In genomic region chr17:35811759-35812158, GRCh38 we compare ENCODE assay signal across 17 cellular contexts. TPM values are rescaled to one million over a fixed set of nuclear protein-coding genes. Genes with fewer than 3 reads are reported as not detected.
DNase-seq lines count a peak whose midpoint lies in the region; ATAC-seq and TF ChIP-seq lines count a peak whose summit lies in the region.
"Had no signal": no experiment of that assay in that cellular context is flagged by ENCODE, and none has a peak within 500 bp of the region (broad histone marks: within the 10 kb centered on the region; RNA-seq: fewer than 3 reads in every experiment).

No MANE protein-coding gene starts in this region.

- H3K9me2 ChIP-seq in PC-3 (replicated peaks; ENCODE audit: low read length), result no peaks in the 10 kb centered on the region

- no peak for ATAC-seq in PC-3
- ATAC-seq: body of pancreas, psoas muscle had no signal

- H3K4me1 Mint-ChIP-seq in chondrocyte (ENCODE audit: low read depth), result peaks cover 70% of the 10 kb centered on the region

- no TSS peak for BruUV-seq in mammary epithelial cell (replicated peaks; lab: Mats Ljungman, UMichigan)
- BruUV-seq in PC-3 (replicated peaks; lab: Mats Ljungman, UMichigan), result no TSS peak

- peaks cover 5% of the 10 kb centered on the region for H3K36me3 ChIP-seq in mammary epithelial cell (ENCODE audit: insufficient read depth, low read length)
- no peaks in the 10 kb centered on the region for H3K36me3 ChIP-seq in breast epithelium
- peaks cover 8% of the 10 kb centered on the region; the same call in 1 of the 2 replicates for H3K36me3 ChIP-seq in PC-3 (ENCODE audit: low read depth, low read length)
- H3K36me3 ChIP-seq in smooth muscle cell (ENCODE audit: low read depth), result no peaks in the 10 kb centered on the region
- H3K36me3 ChIP-seq: thyroid gland had no signal

- intact Hi-C loops in mammary epithelial cell (cut with micrococcal nuclease) (no loop called here), breast epithelium (cut with DNase I; ENCODE audit: low total_unique reads) (no loop called here), PC-3 (cut with micrococcal nuclease) (no loop called here), lower leg skin (cut with DNase I; ENCODE audit: low total_unique reads) (no loop called here)

- peak overlapping the region in 1 of 3 experiments; percentile 73 for H3K4me3 ChIP-seq in mammary epithelial cell (replicated peaks in 1 of 3; ENCODE audit: insufficient read depth in 1 of 3, low read depth in 2 of 3, low read length in 3 of 3)
- no peak overlapping the region for H3K4me3 ChIP-seq in breast epithelium
- peak overlapping the region; percentile 97; the same call in 1 of the 2 replicates for H3K4me3 ChIP-seq in PC-3 (ENCODE audit: low read length)
- no peak overlapping the region for H3K4me3 ChIP-seq in smooth muscle cell
- no peak overlapping the region for H3K4me3 ChIP-seq in lower leg skin (ENCODE audit: low read depth, poor library complexity, severe bottlenecking)
- H3K4me3 ChIP-seq: body of pancreas, thyroid gland had no signal

- no peaks in the 10 kb centered on the region for H3K9me3 Mint-ChIP-seq in chondrocyte (ENCODE audit: low read depth)

- TF ChIP-seq CTCF in mammary epithelial cell (conservative IDR thresholded peaks at IDR 0.05 in 1 of 2, IDR thresholded peaks at IDR 0.05 in 1 of 2; ENCODE audit: extremely low read depth in 1 of 2, insufficient read depth in 1 of 2, low read depth in 1 of 2, low read length in 2 of 2), result no peak
- no peak for TF ChIP-seq CTCF in breast epithelium (IDR thresholded peaks at IDR 0.05)
- no peak for TF ChIP-seq CTCF in PC-3 (conservative IDR thresholded peaks at IDR 0.05; ENCODE audit: low read depth, low read length)
- no peak for TF ChIP-seq CTCF in smooth muscle cell (IDR thresholded peaks at IDR 0.05; ENCODE audit: borderline replicate concordance, insufficient read depth, poor library complexity, severe bottlenecking)
- no peak for TF ChIP-seq CTCF in chondrocyte (IDR thresholded peaks at IDR 0.05)
- TF ChIP-seq CTCF in lower leg skin (IDR thresholded peaks at IDR 0.05), result no peak

- no peaks in the 10 kb centered on the region for H3K36me3 Mint-ChIP-seq in chondrocyte (ENCODE audit: low read depth)

- no peak overlapping the region for H3K27ac ChIP-seq in mammary epithelial cell (ENCODE audit: insufficient read depth, low read depth, low read length)
- H3K27ac ChIP-seq in breast epithelium, result no peak overlapping the region
- no peak overlapping the region for H3K27ac ChIP-seq in PC-3 (ENCODE audit: low read length)
- H3K27ac ChIP-seq in smooth muscle cell (ENCODE audit: low read depth), result no peak overlapping the region
- H3K27ac ChIP-seq: body of pancreas, psoas muscle, thyroid gland had no signal

- in situ Hi-C loops in mammary epithelial cell (cut with MboI; ENCODE audit: low sequenced_read_pairs in 2 of 2), result no loop called here

- H3K4me1 ChIP-seq in mammary epithelial cell (ENCODE audit: insufficient read depth, low read length) (peaks cover 18% of the 10 kb centered on the region), breast epithelium (peaks cover 0 to 4% of the 10 kb centered on the region in 2 donors), PC-3 (ENCODE audit: insufficient read depth, low read length) (peaks cover 31% of the 10 kb centered on the region), smooth muscle cell (ENCODE audit: low read depth) (peaks cover 22% of the 10 kb centered on the region)

- no peak overlapping the region for H3K4me3 Mint-ChIP-seq in chondrocyte (ENCODE audit: unreplicated experiment)

- H4K20me1 ChIP-seq in mammary epithelial cell (ENCODE audit: insufficient read depth, low read length), result no peaks in the 10 kb centered on the region
- H4K20me1 ChIP-seq in PC-3 (ENCODE audit: low read length), result peaks cover 30% of the 10 kb centered on the region
- peaks cover 70% of the 10 kb centered on the region for H4K20me1 ChIP-seq in smooth muscle cell (ENCODE audit: low read depth)

- DNase-seq in mammary epithelial cell (no peak), breast epithelium (ENCODE audit: low spot score in 2 of 2) (no peak), PC-3 (no peak), erythroblast (lab: John Stamatoyannopoulos, UW) (no peak), smooth muscle cell (lab: John Stamatoyannopoulos, UW; ENCODE audit: unreplicated experiment) (no peak), chondrocyte (ENCODE audit: low spot score) (no peak), lower leg skin (ENCODE audit: low spot score in 2 of 2) (no peak), HUDEP-2 (lab: John Stamatoyannopoulos, UW; ENCODE audit: unreplicated experiment in 76 of 76) (no peak)
- DNase-seq: activated effector memory CD4-positive, alpha-beta T cell treated with Interleukin-2 at 50 U/mL for 16 hours; body of pancreas; DMS79; effector CD4-positive, alpha-beta T cell; foreskin fibroblast; midbrain; NCI-H2171 treated with DMSO at 0.1 percent for 48 hours; psoas muscle; thyroid gland had no signal

- H2AFZ ChIP-seq in mammary epithelial cell (ENCODE audit: low read depth, low read length) (no peak overlapping the region), PC-3 (ENCODE audit: low read length) (no peak overlapping the region), smooth muscle cell (ENCODE audit: low read depth) (no peak overlapping the region)

- WGBS in mammary epithelial cell (ENCODE audit: low coverage, missing lambda C conversion rate), result 85% methylated on average over 6 of the region's 6 CpGs
- WGBS in smooth muscle cell (ENCODE audit: low lambda C conversion rate), result 93% methylated on average over 6 of the region's 6 CpGs
- WGBS in lower leg skin, 2 donors, result 80 to 84% methylated on average over 6 of the region's 6 CpGs

- no peak overlapping the region for H3K27ac Mint-ChIP-seq in chondrocyte (ENCODE audit: unreplicated experiment)

- no peaks in the 10 kb centered on the region for H3F3A ChIP-seq in PC-3 (ENCODE audit: low read length, unreplicated experiment)
- peaks cover 19% of the 10 kb centered on the region for H3F3A ChIP-seq in smooth muscle cell (ENCODE audit: low read depth)

- H3K9ac ChIP-seq in mammary epithelial cell (ENCODE audit: insufficient read depth, low read length), result no peak overlapping the region
- H3K9ac ChIP-seq in PC-3 (ENCODE audit: low read length), result no peak overlapping the region
- no peak overlapping the region for H3K9ac ChIP-seq in smooth muscle cell (ENCODE audit: low read depth)

- H3K27me3 ChIP-seq in mammary epithelial cell (ENCODE audit: insufficient read depth, low read length) (no peaks in the 10 kb centered on the region), breast epithelium (no peaks in the 10 kb centered on the region), PC-3 (ENCODE audit: low read length) (no peaks in the 10 kb centered on the region), smooth muscle cell (ENCODE audit: low read depth) (no peaks in the 10 kb centered on the region)
- H3K27me3 ChIP-seq: body of pancreas, thyroid gland had no signal

- TF ChIP-seq POLR2A in breast epithelium (IDR thresholded peaks at IDR 0.05) (no peak), erythroblast (IDR thresholded peaks at IDR 0.05; ENCODE audit: low read length) (peak; percentile 6), lower leg skin (IDR thresholded peaks at IDR 0.05) (no peak)

- CTCF ChIA-PET in mammary epithelial cell (lab: Charles Lee; ENCODE audit: low non-redundant PET) (no interaction called here), PC-3 (lab: Charles Lee) (no interaction called here)

- no peaks in the 10 kb centered on the region for H3K27me3 Mint-ChIP-seq in chondrocyte (ENCODE audit: low read depth)

- dilution Hi-C loops in mammary epithelial cell (cut with HindIII; ENCODE audit: low sequenced_read_pairs), result no loop called here

- H3K4me2 ChIP-seq in mammary epithelial cell (ENCODE audit: insufficient read depth, low read depth, low read length), result peak overlapping the region; percentile 96
- H3K4me2 ChIP-seq in PC-3 (ENCODE audit: low read length), result peak overlapping the region; percentile 97
- H3K4me2 ChIP-seq in smooth muscle cell, result peak overlapping the region; percentile 88

- H3K9me3 ChIP-seq in mammary epithelial cell (replicated peaks; ENCODE audit: insufficient read depth, low read length) (no peaks in the 10 kb centered on the region), breast epithelium (no peaks in the 10 kb centered on the region), PC-3 (ENCODE audit: low read length) (no peaks in the 10 kb centered on the region), smooth muscle cell (replicated peaks; ENCODE audit: low read depth) (no peaks in the 10 kb centered on the region)
- H3K9me3 ChIP-seq: body of pancreas, psoas muscle, thyroid gland had no signal

- peaks cover 75% of the 10 kb centered on the region for H3K79me2 ChIP-seq in mammary epithelial cell (ENCODE audit: insufficient read depth, low read length)
- peaks cover 75% of the 10 kb centered on the region for H3K79me2 ChIP-seq in PC-3 (ENCODE audit: low read length)
- H3K79me2 ChIP-seq in smooth muscle cell (ENCODE audit: low read depth), result peaks cover 74% of the 10 kb centered on the region

- POLR2A ChIA-PET in PC-3 (lab: Charles Lee; ENCODE audit: unreplicated experiment), result no interaction called here

RNA-seq across cellular contexts. Expression of gene TAF15, which starts 2.5 kb away (rescaled TPM):
- total RNA-seq in mammary epithelial cell, result 100 to 1,000 TPM in 1 of 2 donors, 10 to 100 TPM in 1; 67.2 to 270 TPM
- polyA plus RNA-seq in mammary epithelial cell, result 26.0 TPM
- polyA minus RNA-seq in mammary epithelial cell, result 170 TPM
- 10 to 100 TPM; 65.5 to 76.8 (median 72.8) TPM for total RNA-seq in breast epithelium
- 32.4 and 48.1 TPM in 2 replicates for total RNA-seq in PC-3 (2014; rRNA removed)
- total RNA-seq in smooth muscle cell, result 25.5 and 33.3 TPM in 2 replicates
- polyA plus RNA-seq in smooth muscle cell, result 4.2 and 8.1 TPM in 2 replicates
- 123 to 168 TPM (median 135 TPM) in 3 replicates for total RNA-seq in chondrocyte
- total RNA-seq in lower leg skin, result 10 to 100 TPM; 39.0 to 79.0 (median 60.0) TPM

RNA-seq across cellular contexts. Expression of gene MMP28, which starts 16.3 kb away (rescaled TPM):
- 10 to 100 TPM; 64.0 to 83.9 TPM for total RNA-seq in mammary epithelial cell
- 51.7 TPM for polyA plus RNA-seq in mammary epithelial cell
- polyA minus RNA-seq in mammary epithelial cell, result 64.9 TPM
- 10 to 100 TPM in 2 of 3 donors, 1 to 10 TPM in 1; 5.6 to 25.6 (median 12.3) TPM for total RNA-seq in breast epithelium
- 1.6 and 2.4 TPM in 2 replicates for total RNA-seq in PC-3 (2014; rRNA removed)
- 38.0 and 50.0 TPM in 2 replicates for total RNA-seq in smooth muscle cell
- 25.7 and 51.4 TPM in 2 replicates for polyA plus RNA-seq in smooth muscle cell
- 5.1 to 8.6 TPM (median 7.9 TPM) in 3 replicates for total RNA-seq in chondrocyte
- total RNA-seq in lower leg skin, result 100 to 1,000 TPM in 1 of 4 donors, 10 to 100 TPM in 3; 62.5 to 115 (median 79.1) TPM

RNA-seq across cellular contexts. Expression of gene C17orf50, which starts 51.1 kb away (rescaled TPM):
- not detected for total RNA-seq in mammary epithelial cell
- polyA plus RNA-seq in mammary epithelial cell, result not detected
- polyA minus RNA-seq in mammary epithelial cell, result not detected
- not detected for total RNA-seq in breast epithelium
- total RNA-seq in PC-3 (2014; rRNA removed), result not detected in 2 replicates
- not detected in 2 replicates for total RNA-seq in smooth muscle cell
- polyA plus RNA-seq in smooth muscle cell, result 0.33 TPM in 1 of 2 replicates, not detected in the other
- not detected in 3 replicates for total RNA-seq in chondrocyte
- total RNA-seq in lower leg skin, result not detected
- total RNA-seq: body of pancreas, psoas muscle had no signal

RNA-seq across cellular contexts. Expression of gene HEATR9, which starts 56.9 kb away (rescaled TPM):
- not detected for total RNA-seq in mammary epithelial cell
- not detected for polyA plus RNA-seq in mammary epithelial cell
- polyA minus RNA-seq in mammary epithelial cell, result not detected
- total RNA-seq in breast epithelium, result under 1 TPM in 1 of 3 donors, not detected in 2; 0.16 TPM
- total RNA-seq in PC-3 (2014; rRNA removed), result not detected in 2 replicates
- not detected in 2 replicates for total RNA-seq in smooth muscle cell
- polyA plus RNA-seq in smooth muscle cell, result not detected in 2 replicates
- total RNA-seq in chondrocyte, result not detected in 3 replicates
- total RNA-seq in lower leg skin, result not detected
- total RNA-seq: body of pancreas, psoas muscle had no signal
- polyA plus RNA-seq: psoas muscle had no signal

RNA-seq across cellular contexts. Expression of gene GAS2L2, which starts 58.7 kb away (rescaled TPM):
- under 1 TPM in 1 of 2 donors, not detected in 1; 0.24 TPM for total RNA-seq in mammary epithelial cell
- 0.07 TPM for polyA plus RNA-seq in mammary epithelial cell
- polyA minus RNA-seq in mammary epithelial cell, result 0.31 TPM
- under 1 TPM; 0.29 to 0.33 (median 0.32) TPM for total RNA-seq in breast epithelium
- not detected in 2 replicates for total RNA-seq in PC-3 (2014; rRNA removed)
- not detected in 2 replicates for total RNA-seq in smooth muscle cell
- polyA plus RNA-seq in smooth muscle cell, result not detected in 2 replicates
- not detected in 3 replicates for total RNA-seq in chondrocyte
- under 1 TPM in 1 of 4 donors, not detected in 3; 0.93 TPM for total RNA-seq in lower leg skin
- total RNA-seq: body of pancreas, thyroid gland had no signal
